In the genomic region with DNA sequence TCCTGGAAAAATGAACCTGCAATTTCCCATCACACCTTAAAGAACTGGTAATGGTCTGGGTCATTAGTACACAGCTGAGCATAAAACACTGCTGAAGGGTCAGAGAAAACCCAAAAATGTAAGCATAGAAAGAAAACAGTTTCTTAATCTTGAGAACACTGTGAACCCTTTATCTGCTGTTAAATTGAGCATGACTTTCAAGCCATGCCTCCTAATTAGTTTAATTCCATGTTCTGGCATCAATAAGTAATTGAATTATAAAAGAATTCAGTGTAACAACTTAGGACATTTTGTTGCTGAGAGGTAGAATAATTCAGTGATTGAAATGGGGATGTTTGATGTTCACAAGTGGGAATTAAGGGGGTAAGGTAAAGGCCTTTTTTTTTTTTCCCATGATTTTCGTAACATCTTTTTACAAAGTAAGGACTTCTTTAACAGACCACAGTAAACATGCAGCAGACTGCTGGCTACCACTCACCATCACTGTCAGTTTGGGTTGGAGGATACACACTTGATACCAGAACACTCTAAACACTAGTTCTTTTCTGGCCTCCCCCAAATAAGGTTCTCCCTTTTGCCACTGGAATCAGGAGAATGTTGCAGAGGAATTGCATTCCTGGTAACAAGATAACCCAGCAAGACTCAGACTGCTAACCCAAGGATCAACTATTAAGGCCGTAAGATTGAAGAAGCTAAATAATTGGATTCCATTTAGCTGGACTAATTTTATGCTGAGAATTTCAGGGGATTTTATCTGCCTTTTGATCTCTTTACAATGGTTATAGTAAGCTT, we compare ENCODE assay signal across 21 cellular contexts. TPM values are rescaled to one million over a fixed set of nuclear protein-coding genes. Genes with fewer than 3 reads are reported as not detected.
DNase-seq lines count a peak whose midpoint lies in the region; ATAC-seq, FAIRE-seq and TF ChIP-seq lines count a peak whose summit lies in the region.
"Had no signal": no experiment of that assay in that cellular context is flagged by ENCODE, and none has a peak within 500 bp of the region (broad histone marks: within the 10 kb centered on the region; RNA-seq: fewer than 3 reads in every experiment).

No MANE protein-coding gene starts in this region.

- H3K27ac ChIP-seq in esophagus squamous epithelium, result peak overlapping the region in 1 of 4 donors; percentile 1
- H3K27ac ChIP-seq: KMS-11, ovary, spleen, vagina had no signal

- H3K27me3 ChIP-seq in esophagus squamous epithelium, result no peaks in the 10 kb centered on the region
- H3K27me3 ChIP-seq: ovary, vagina had no signal

- POLR2A ChIA-PET in naive thymus-derived CD8-positive, alpha-beta T cell (lab: Charles Lee), result no interaction called here

- peaks cover 0 to 5% (median 0%) of the 10 kb centered on the region in 3 donors for H3K9me3 ChIP-seq in esophagus squamous epithelium
- H3K9me3 ChIP-seq: vagina had no signal

- ATAC-seq in central memory CD8-positive, alpha-beta T cell (replicated peaks; ENCODE audit: extremely low read depth, poor library complexity, severe bottlenecking), result no peak
- ATAC-seq in naive thymus-derived CD8-positive, alpha-beta T cell, result no peak
- no peak for ATAC-seq in HG02840 (IDR thresholded peaks at IDR 0.05; ENCODE audit: low FRiP score, unreplicated experiment)
- ATAC-seq: activated CD4-positive, CD25-positive, alpha-beta regulatory T cell treated with anti-CD3 and anti-CD28 coated beads, Interleukin-2, amount 50 U/mL, for 24 hours had no signal

- peak overlapping the region; percentile 61 for H3K27ac Mint-ChIP-seq in central memory CD8-positive, alpha-beta T cell (ENCODE audit: low read depth)
- peak overlapping the region in 8 of 10 donors; percentile 20 to 54 (median 40) for H3K27ac Mint-ChIP-seq in naive thymus-derived CD8-positive, alpha-beta T cell
- H3K27ac Mint-ChIP-seq: stimulated activated naive CD8-positive, alpha-beta T cell treated with anti-CD3 and anti-CD28 coated beads, Interleukin-15, Interleukin-2, amounts not matched to agents 100 ng/mL and 50 ng/mL, for 24 hours had no signal

- DNase-seq in AG08396 (ENCODE audit: low spot score) (peak; percentile 39), ELF-1 (ENCODE audit: low read depth, low spot score) (peak; percentile 4), esophagus squamous epithelium (lab: John Stamatoyannopoulos, UW) (no peak), H54 (ENCODE audit: insufficient read length, low spot score) (no peak), NCI-H345 (lab: John Stamatoyannopoulos, UW) (no peak)
- no peak for DNase-seq in central memory CD8-positive, alpha-beta T cell (ENCODE audit: low spot score in 2 of 2)
- no peak for DNase-seq in naive thymus-derived CD8-positive, alpha-beta T cell
- DNase-seq: DMS 273 treated with DMSO at 0.1 percent for 48 hours; glutamatergic neuron; islet precursor cell; mesenchymal stem cell; NCI-H1105 treated with DMSO at 0.1 percent for 48 hours; NCI-H2171 treated with DMSO at 0.1 percent for 48 hours; NK-92 treated with Interleukin-12 subunit alpha and Interleukin-12 subunit beta, amount 100 ng/mL, for 24 hours; ovary; spleen had no signal

- no peak for TF ChIP-seq CTCF in esophagus squamous epithelium (IDR thresholded peaks at IDR 0.05)

- WGBS in esophagus squamous epithelium, 2 donors, result 88 to 89% methylated on average over 2 of the region's 2 CpGs

- no peak for FAIRE-seq in H54 (lab: Jason Lieb, UNC)

- TF ChIP-seq POLR2A in esophagus squamous epithelium (IDR thresholded peaks at IDR 0.05), result no peak
- TF ChIP-seq POLR2A in H54 (IDR thresholded peaks at IDR 0.05; ENCODE audit: low read depth, low read length), result no peak

- peaks cover 47% of the 10 kb centered on the region for H3K4me1 Mint-ChIP-seq in central memory CD8-positive, alpha-beta T cell
- H3K4me1 Mint-ChIP-seq in naive thymus-derived CD8-positive, alpha-beta T cell, result peaks cover 27 to 58% (median 55%) of the 10 kb centered on the region in 4 donors

- H3K9me3 Mint-ChIP-seq in central memory CD8-positive, alpha-beta T cell, result no peaks in the 10 kb centered on the region
- peaks cover 0 to 8% (median 3%) of the 10 kb centered on the region in 9 donors for H3K9me3 Mint-ChIP-seq in naive thymus-derived CD8-positive, alpha-beta T cell

- intact Hi-C loops in esophagus squamous epithelium (cut with DNase I), result loop anchor here (10.0 kb wide), 1 partner anchor 162 kb away; the partner anchor contains the start of gene ALG14

- H3K4me3 Mint-ChIP-seq in central memory CD8-positive, alpha-beta T cell, result peak overlapping the region; percentile 44
- peak overlapping the region in 8 of 10 donors; percentile 2 to 70 (median 36) for H3K4me3 Mint-ChIP-seq in naive thymus-derived CD8-positive, alpha-beta T cell
- H3K4me3 Mint-ChIP-seq: stimulated activated naive CD8-positive, alpha-beta T cell treated with anti-CD3 and anti-CD28 coated beads, Interleukin-15, Interleukin-2, amounts not matched to agents 100 ng/mL and 50 ng/mL, for 24 hours had no signal

- peaks cover 0 to 28% (median 3%) of the 10 kb centered on the region in 3 donors for H3K36me3 ChIP-seq in esophagus squamous epithelium
- H3K36me3 ChIP-seq: ovary had no signal

- H3K4me3 ChIP-seq in esophagus squamous epithelium, result no peak overlapping the region
- H3K4me3 ChIP-seq: ovary, spleen, vagina had no signal

- H3K27me3 Mint-ChIP-seq in central memory CD8-positive, alpha-beta T cell, result no peaks in the 10 kb centered on the region
- H3K27me3 Mint-ChIP-seq in naive thymus-derived CD8-positive, alpha-beta T cell, result no peaks in the 10 kb centered on the region

- H3K4me1 ChIP-seq in esophagus squamous epithelium, result peaks cover 7 to 62% (median 8%) of the 10 kb centered on the region in 3 donors

- H3K36me3 Mint-ChIP-seq in central memory CD8-positive, alpha-beta T cell (ENCODE audit: insufficient read depth), result peaks cover 18% of the 10 kb centered on the region
- H3K36me3 Mint-ChIP-seq in naive thymus-derived CD8-positive, alpha-beta T cell, result peaks cover 20 to 53% (median 26%) of the 10 kb centered on the region in 3 donors

RNA-seq across cellular contexts. Expression of gene RWDD3, which starts 3.0 kb away (rescaled TPM):
- 10 to 100 TPM; 26.3 to 29.7 TPM for total RNA-seq in naive thymus-derived CD8-positive, alpha-beta T cell
- polyA plus RNA-seq in naive thymus-derived CD8-positive, alpha-beta T cell, result 10 to 100 TPM; 33.8 to 54.0 (median 48.2) TPM
- total RNA-seq in esophagus squamous epithelium, result 10 to 100 TPM in 1 of 4 donors, 1 to 10 TPM in 3; 1.8 to 11.8 (median 7.6) TPM

Comparison
In these comparisons a context has a peak if more than half of its experiments do, and no peak if none do; other contexts are left out.
1. DNase-seq: peak in AG08396 (single experiment) and ELF-1 (single experiment); none in central memory CD8-positive, alpha-beta T cell (0 of 2), naive thymus-derived CD8-positive, alpha-beta T cell (0 of 10), esophagus squamous epithelium (single experiment), H54 (single experiment) and NCI-H345 (single experiment).